In the genomic region with DNA sequence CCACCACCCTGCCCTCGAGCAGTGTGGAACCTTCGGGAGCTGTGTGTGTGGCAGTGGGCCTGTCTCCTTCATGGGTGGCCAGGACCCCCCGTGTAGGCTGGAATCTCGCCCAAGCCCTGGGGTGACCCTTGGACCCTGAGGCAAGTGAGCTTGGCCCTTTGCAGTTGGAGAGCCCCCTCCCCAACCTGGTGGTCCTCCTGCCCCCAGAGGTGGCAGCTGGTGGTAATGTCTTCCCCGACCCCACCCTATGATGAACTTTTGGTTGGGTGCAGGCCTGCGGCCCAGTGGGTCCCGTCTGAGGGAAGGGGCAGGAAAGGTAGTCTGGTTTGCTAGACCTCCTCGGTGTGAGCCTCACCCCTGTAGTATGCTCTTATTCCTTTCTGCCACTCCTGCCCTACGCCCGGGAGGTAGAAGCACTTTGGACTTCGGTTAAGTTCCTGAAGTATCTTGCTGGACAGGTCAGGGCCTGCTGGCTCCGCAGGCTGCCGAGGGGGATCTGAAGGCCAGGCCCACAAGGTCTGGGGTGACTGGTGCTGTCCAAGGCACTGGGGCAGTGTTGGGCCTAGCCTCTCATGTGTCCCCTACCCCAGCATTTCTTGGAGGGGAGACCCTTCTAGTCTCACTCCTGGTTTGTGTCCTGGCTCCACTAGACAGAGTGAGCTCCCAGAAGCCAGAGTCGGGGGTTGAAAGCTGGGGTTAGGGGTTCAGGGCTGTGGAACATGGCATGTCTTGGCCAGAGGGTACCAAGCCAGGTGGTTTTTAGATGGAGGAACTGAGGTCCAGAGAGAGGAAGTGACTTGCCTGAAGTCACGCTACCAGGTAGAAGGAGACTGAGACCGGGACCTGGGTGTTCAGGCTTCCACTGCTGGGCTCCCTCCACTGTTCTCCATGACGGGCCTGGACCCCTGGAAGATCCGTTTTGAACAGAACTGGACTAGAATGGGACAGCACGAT, we compare ENCODE assay signal across 7 cellular contexts. TPM values are rescaled to one million over a fixed set of nuclear protein-coding genes. Genes with fewer than 3 reads are reported as not detected.
A peak's percentile ranks its signal among the peaks of the same experiment; 100 is the strongest.
DNase-seq lines count a peak whose midpoint lies in the region; ATAC-seq lines count a peak whose summit lies in the region.

No MANE protein-coding gene starts in this region.

- H3K9ac ChIP-seq in HUES48 (ENCODE audit: low read depth, low read length): peak overlapping the region; percentile 93; the same call in 1 of the 2 replicates

- no peaks in the 10 kb centered on the region for H3K9me3 Mint-ChIP-seq in activated T-helper 2 cell treated with anti-CD3 and anti-CD28 coated beads, Interferon-gamma antibody, Interleukin-2, Interleukin-4, amounts not matched to agents 10 μg/mL and 5 μg/mL and 100 μg/mL, durations not matched to agents 14 hours and 24 hours and 36 hours
- H3K9me3 Mint-ChIP-seq in stimulated activated effector memory CD8-positive, alpha-beta T cell treated with anti-CD3 and anti-CD28 coated beads, Interleukin-12 subunit alpha, Interleukin-12 subunit beta, amount 100 ng/mL, for 72 hours: no peaks in the 10 kb centered on the region

- H3K27ac ChIP-seq in HUES48 (ENCODE audit: low read depth, low read length): no peak overlapping the region

- H3K4me1 Mint-ChIP-seq in activated T-helper 2 cell treated with anti-CD3 and anti-CD28 coated beads, Interferon-gamma antibody, Interleukin-2, Interleukin-4, amounts not matched to agents 10 μg/mL and 5 μg/mL and 100 μg/mL, durations not matched to agents 14 hours and 24 hours and 36 hours (ENCODE audit: low read depth): peaks cover 24% of the 10 kb centered on the region
- H3K4me1 Mint-ChIP-seq in stimulated activated effector memory CD8-positive, alpha-beta T cell treated with anti-CD3 and anti-CD28 coated beads, Interleukin-12 subunit alpha, Interleukin-12 subunit beta, amount 100 ng/mL, for 72 hours: peaks cover 35% of the 10 kb centered on the region

- peak overlapping the region; percentile 97 for H3K4me3 ChIP-seq in HUES48 (ENCODE audit: low read depth, low read length)

- peak overlapping the region; percentile 74 for H3K27ac Mint-ChIP-seq in activated T-helper 2 cell treated with anti-CD3 and anti-CD28 coated beads, Interferon-gamma antibody, Interleukin-2, Interleukin-4, amounts not matched to agents 10 μg/mL and 5 μg/mL and 100 μg/mL, durations not matched to agents 14 hours and 24 hours and 36 hours
- peak overlapping the region; percentile 97 for H3K27ac Mint-ChIP-seq in stimulated activated effector memory CD8-positive, alpha-beta T cell treated with anti-CD3 and anti-CD28 coated beads, Interleukin-12 subunit alpha, Interleukin-12 subunit beta, amount 100 ng/mL, for 72 hours

- H3K4me3 Mint-ChIP-seq in activated T-helper 2 cell treated with anti-CD3 and anti-CD28 coated beads, Interferon-gamma antibody, Interleukin-2, Interleukin-4, amounts not matched to agents 10 μg/mL and 5 μg/mL and 100 μg/mL, durations not matched to agents 14 hours and 24 hours and 36 hours (ENCODE audit: low read depth): peak overlapping the region; percentile 92
- peak overlapping the region; percentile 93 for H3K4me3 Mint-ChIP-seq in stimulated activated effector memory CD8-positive, alpha-beta T cell treated with anti-CD3 and anti-CD28 coated beads, Interleukin-12 subunit alpha, Interleukin-12 subunit beta, amount 100 ng/mL, for 72 hours

- intact Hi-C loops in activated T-helper 2 cell treated with anti-CD3 and anti-CD28 coated beads, Interferon-gamma antibody, Interleukin-2, Interleukin-4, amounts not matched to agents 10 μg/mL and 5 μg/mL and 100 μg/mL, durations not matched to agents 14 hours and 24 hours and 36 hours (cut with micrococcal nuclease): loop anchor here (5.0 kb wide), 2 partner anchors 76 to 89 kb away; a partner anchor contains a TSS

- peaks cover 4% of the 10 kb centered on the region for H3K36me3 Mint-ChIP-seq in activated T-helper 2 cell treated with anti-CD3 and anti-CD28 coated beads, Interferon-gamma antibody, Interleukin-2, Interleukin-4, amounts not matched to agents 10 μg/mL and 5 μg/mL and 100 μg/mL, durations not matched to agents 14 hours and 24 hours and 36 hours (ENCODE audit: low read depth)
- peaks cover 6% of the 10 kb centered on the region for H3K36me3 Mint-ChIP-seq in stimulated activated effector memory CD8-positive, alpha-beta T cell treated with anti-CD3 and anti-CD28 coated beads, Interleukin-12 subunit alpha, Interleukin-12 subunit beta, amount 100 ng/mL, for 72 hours

- no peaks in the 10 kb centered on the region for H3K9me3 ChIP-seq in HUES48 (ENCODE audit: control insufficient read depth, insufficient read depth, low read length)

- no peaks in the 10 kb centered on the region for H3K27me3 Mint-ChIP-seq in activated T-helper 2 cell treated with anti-CD3 and anti-CD28 coated beads, Interferon-gamma antibody, Interleukin-2, Interleukin-4, amounts not matched to agents 10 μg/mL and 5 μg/mL and 100 μg/mL, durations not matched to agents 14 hours and 24 hours and 36 hours (ENCODE audit: low read depth)

- DNase-seq in activated T-helper 2 cell treated with anti-CD3 and anti-CD28 coated beads, Interferon-gamma antibody, Interleukin-2, Interleukin-4, amounts not matched to agents 10 μg/mL and 5 μg/mL and 100 μg/mL, durations not matched to agents 14 hours and 24 hours and 36 hours (ENCODE audit: low spot score): no peak
- DNase-seq in islet precursor cell: peak; percentile 73
- DNase-seq in stimulated activated effector memory CD8-positive, alpha-beta T cell treated with anti-CD3 and anti-CD28 coated beads, Interleukin-12 subunit alpha, Interleukin-12 subunit beta, amount 100 ng/mL, for 72 hours (ENCODE audit: low spot score in 2 of 2): no peak
- no peak for DNase-seq in DMS 273 (lab: John Stamatoyannopoulos, UW; ENCODE audit: unreplicated experiment)

- ATAC-seq in stimulated activated effector memory CD8-positive, alpha-beta T cell treated with anti-CD3 and anti-CD28 coated beads, Interleukin-12 subunit alpha, Interleukin-12 subunit beta, amount 100 ng/mL, for 72 hours: no peak
- ATAC-seq in HG03439 (IDR thresholded peaks at IDR 0.05; ENCODE audit: unreplicated experiment): no peak
- no peak for ATAC-seq in HG02840 (IDR thresholded peaks at IDR 0.05; ENCODE audit: low FRiP score, unreplicated experiment)

- no peaks in the 10 kb centered on the region; the same call in 1 of the 2 replicates for H3K27me3 ChIP-seq in HUES48 (ENCODE audit: control insufficient read depth, insufficient read depth, low read length)

- peaks cover 4% of the 10 kb centered on the region; the same call in 1 of the 2 replicates for H3K36me3 ChIP-seq in HUES48 (ENCODE audit: control insufficient read depth, insufficient read depth, low read length)

- peaks cover 12% of the 10 kb centered on the region for H3K4me1 ChIP-seq in HUES48 (ENCODE audit: control insufficient read depth, insufficient read depth, low read length)

RNA-seq across cellular contexts. Expression of a gene that starts 1.7 kb away (rescaled TPM):
- total RNA-seq in activated T-helper 2 cell treated with anti-CD3 and anti-CD28 coated beads, Interferon-gamma antibody, Interleukin-2, Interleukin-4, amounts not matched to agents 10 μg/mL and 5 μg/mL and 100 μg/mL, durations not matched to agents 14 hours and 24 hours and 36 hours: 21.3 and 22.2 TPM in 2 replicates
